9 cellular contexts compared by ENCODE assay signal in genomic region chr17:71975331-71975801, GRCh38.
A peak's percentile ranks its signal among the peaks of the same experiment; 100 is the strongest.
DNase-seq lines count a peak whose midpoint lies in the region; ATAC-seq and TF ChIP-seq lines count a peak whose summit lies in the region.
"Had no signal": no experiment of that assay in that cellular context is flagged by ENCODE, and none has a peak within 500 bp of the region (broad histone marks: within the 10 kb centered on the region; RNA-seq: fewer than 3 reads in every experiment).

No MANE protein-coding gene starts in this region.

- H3K9me3 ChIP-seq in right cardiac atrium (ENCODE audit: control insufficient read depth, low read length): no peaks in the 10 kb centered on the region
- H3K9me3 ChIP-seq in gastrocnemius medialis: no peaks in the 10 kb centered on the region

- peak overlapping the region; percentile 93 for H3K27ac ChIP-seq in right cardiac atrium (ENCODE audit: low read length)
- H3K27ac ChIP-seq in gastrocnemius medialis: peak overlapping the region; percentile 85 to 95 (median 92)

- TF ChIP-seq CTCF in gastrocnemius medialis (IDR thresholded peaks at IDR 0.05 in 4 of 5, conservative IDR thresholded peaks at IDR 0.05 in 1 of 5): no peak

- peak; percentile 93 to 96 for ATAC-seq in right cardiac atrium
- ATAC-seq in gastrocnemius medialis: peak; percentile 75 to 80
- ATAC-seq in HG03571 (IDR thresholded peaks at IDR 0.05; ENCODE audit: unreplicated experiment): no peak

- in situ Hi-C loops in gastrocnemius medialis (cut with MboI; ENCODE audit: low sequenced_read_pairs in 4 of 4): loop anchor here in 1 of 4 donors (5.0 kb wide), 1 partner anchor 63 kb away; no protein-coding TSS in a partner anchor

- 17% methylated on average over 13 of the region's 13 CpGs for WGBS in right cardiac atrium

- intact Hi-C loops in right cardiac atrium (cut with DNase I) (no loop called here), gastrocnemius medialis (cut with DNase I; ENCODE audit: low total_unique reads) (no loop called here)

- H3K4me1 ChIP-seq in right cardiac atrium (ENCODE audit: control insufficient read depth, insufficient read depth, low read length) (no peaks in the 10 kb centered on the region), gastrocnemius medialis (peaks cover 14 to 17% of the 10 kb centered on the region in 2 donors)

- peak overlapping the region; percentile 46 for H3K4me3 ChIP-seq in right cardiac atrium (ENCODE audit: low read length)
- peak overlapping the region; percentile 50 to 61 (median 58) for H3K4me3 ChIP-seq in gastrocnemius medialis

- CTCF ChIA-PET in HEK293T (lab: Yijun Ruan, JAX): no interaction called here

- DNase-seq in GM04504 (ENCODE audit: low read depth) (peak; percentile 46), astrocyte of the hippocampus (ENCODE audit: low read depth, low spot score) (peak; percentile 58), right cardiac atrium (peak; percentile 86 to 90 (median 89)), gastrocnemius medialis (peak; percentile 54 to 79), HEK293T (ENCODE audit: extremely low spot score) (no peak), mesenteric fat pad (ENCODE audit: low spot score) (no peak), NK-92 (lab: John Stamatoyannopoulos, UW; ENCODE audit: unreplicated experiment) (no peak)
- DNase-seq: effector CD8-positive, alpha-beta T cell had no signal

- POLR2A ChIA-PET in HEK293T (lab: Yijun Ruan, JAX): no interaction called here

- TF ChIP-seq POLR2A in gastrocnemius medialis (IDR thresholded peaks at IDR 0.05): peak in 1 of 2 donors; percentile 59

- no peaks in the 10 kb centered on the region for H3K36me3 ChIP-seq in gastrocnemius medialis

- no peaks in the 10 kb centered on the region for H3K27me3 ChIP-seq in right cardiac atrium (ENCODE audit: control insufficient read depth, insufficient read depth)
- no peaks in the 10 kb centered on the region for H3K27me3 ChIP-seq in gastrocnemius medialis

TF ChIP-seq in HEK293T, 16 proteins besides CTCF, POLR2A, EP300 and RAD21:
- TF ChIP-seq ELF4 (IDR thresholded peaks at IDR 0.05) (no peak), HDGF (IDR thresholded peaks at IDR 0.05; ENCODE audit: borderline replicate concordance) (no peak)

Comparison
In these comparisons a context has a peak if more than half of its experiments do, and no peak if none do; other contexts are left out.
1. DNase-seq: peak in GM04504 (single experiment), astrocyte of the hippocampus (single experiment), right cardiac atrium (3 of 3) and gastrocnemius medialis (2 of 2); none in HEK293T (single experiment), mesenteric fat pad (single experiment) and NK-92 (single experiment).